Comparison of ENCODE assay signal across 14 cellular contexts in genomic region chr9:137449931-137450537, GRCh38. TPM values are rescaled to one million over a fixed set of nuclear protein-coding genes. Genes with fewer than 3 reads are reported as not detected.
DNase-seq lines count a peak whose midpoint lies in the region; ATAC-seq and TF ChIP-seq lines count a peak whose summit lies in the region.
"Had no signal": no experiment of that assay in that cellular context is flagged by ENCODE, and none has a peak within 500 bp of the region (broad histone marks: within the 10 kb centered on the region; RNA-seq: fewer than 3 reads in every experiment).

No MANE protein-coding gene starts in this region.

- CTCF ChIA-PET in CD8-positive, alpha-beta T cell (lab: Charles Lee), result no interaction called here

- no peak overlapping the region for H3K4me3 Mint-ChIP-seq in CD8-positive, alpha-beta T cell
- H3K4me3 Mint-ChIP-seq in natural killer cell (peak overlapping the region; percentile 28), neural progenitor cell (no peak overlapping the region)

- H3K27ac Mint-ChIP-seq in CD8-positive, alpha-beta T cell, result peak overlapping the region; percentile 62
- peak overlapping the region in 1 of 2 donors; percentile 73 for H3K27ac Mint-ChIP-seq in natural killer cell
- H3K27ac Mint-ChIP-seq in neural progenitor cell, result no peak overlapping the region

- no peak overlapping the region for H3K4me2 ChIP-seq in neural progenitor cell

- POLR2A ChIA-PET in CD8-positive, alpha-beta T cell (lab: Charles Lee), result interaction anchor here (1.2 kb wide), 1 partner anchor 10 kb away, joined by 3 read pairs; no protein-coding TSS in a partner anchor

- H3K36me3 ChIP-seq in CD8-positive, alpha-beta T cell (ENCODE audit: insufficient read depth, low read length), result peaks cover 13% of the 10 kb centered on the region
- H3K36me3 ChIP-seq in neural progenitor cell, result no peaks in the 10 kb centered on the region

- peaks cover 40% of the 10 kb centered on the region for H3K4me1 Mint-ChIP-seq in CD8-positive, alpha-beta T cell (ENCODE audit: low read depth)
- H3K4me1 Mint-ChIP-seq in natural killer cell (peaks cover 11 to 54% of the 10 kb centered on the region in 2 donors), neural progenitor cell (peaks cover 26% of the 10 kb centered on the region)

- peaks cover 4% of the 10 kb centered on the region for H3K27me3 Mint-ChIP-seq in CD8-positive, alpha-beta T cell (ENCODE audit: low read depth)
- H3K27me3 Mint-ChIP-seq in natural killer cell (ENCODE audit: low read depth in 2 of 2) (peaks cover 0 to 3% of the 10 kb centered on the region in 2 donors), neural progenitor cell (ENCODE audit: insufficient read depth, low read depth) (peaks cover 10% of the 10 kb centered on the region)

- no peak for TF ChIP-seq CTCF in CD8-positive, alpha-beta T cell (IDR thresholded peaks at IDR 0.05)
- TF ChIP-seq CTCF in natural killer cell (IDR thresholded peaks at IDR 0.05) (no peak), neural progenitor cell (IDR thresholded peaks at IDR 0.05) (no peak)

- no peaks in the 10 kb centered on the region for H3K9me3 ChIP-seq in CD8-positive, alpha-beta T cell (ENCODE audit: low read length)
- no peaks in the 10 kb centered on the region for H3K9me3 ChIP-seq in neural progenitor cell (ENCODE audit: low read depth)

- no peak overlapping the region for H3K4me3 ChIP-seq in CD8-positive, alpha-beta T cell (ENCODE audit: low read depth, low read length)
- H3K4me3 ChIP-seq in neural progenitor cell, result no peak overlapping the region
- H3K4me3 ChIP-seq: coronary artery had no signal

- H3K27me3 ChIP-seq in CD8-positive, alpha-beta T cell (ENCODE audit: insufficient read depth, low read length), result no peaks in the 10 kb centered on the region
- no peaks in the 10 kb centered on the region for H3K27me3 ChIP-seq in neural progenitor cell

- peak; percentile 71 to 76 for DNase-seq in activated CD4-positive, alpha-beta T cell treated with anti-CD3 and anti-CD28 coated beads for 4 hours
- no peak for DNase-seq in activated CD4-positive, alpha-beta T cell treated with anti-CD3 and anti-CD28 coated beads for 1 hour
- DNase-seq in CD8-positive, alpha-beta T cell, result peak in 4 of 7 experiments; percentile 47 to 80 (median 60)
- DNase-seq in activated CD4-positive, alpha-beta T cell treated with anti-CD3 and anti-CD28 coated beads, Interleukin-2, amount 50 U/mL, for 4 hours, result peak; percentile 51 to 72
- DNase-seq in natural killer cell, result no peak
- DNase-seq in NCI-H446 (lab: John Stamatoyannopoulos, UW), result no peak
- no peak for DNase-seq in neural progenitor cell (ENCODE audit: low spot score)
- DNase-seq: GOT3, NCI-H1105, NCI-H510A, RPMI8226 had no signal

- H2AFZ ChIP-seq in neural progenitor cell (replicated peaks), result no peak overlapping the region

- no peak overlapping the region for H3K9ac ChIP-seq in neural progenitor cell

- peaks cover 19% of the 10 kb centered on the region for H3F3A ChIP-seq in neural progenitor cell (ENCODE audit: low read depth)

- peaks cover 20% of the 10 kb centered on the region for H4K20me1 ChIP-seq in neural progenitor cell (ENCODE audit: low read depth)

- peaks cover 4% of the 10 kb centered on the region for H3K36me3 Mint-ChIP-seq in CD8-positive, alpha-beta T cell
- H3K36me3 Mint-ChIP-seq in natural killer cell (no peaks in the 10 kb centered on the region), neural progenitor cell (peaks cover 3% of the 10 kb centered on the region)

- H3K4me1 ChIP-seq in CD8-positive, alpha-beta T cell (ENCODE audit: insufficient read depth, low read length), result peaks cover 48% of the 10 kb centered on the region
- H3K4me1 ChIP-seq in neural progenitor cell, result peaks cover 13% of the 10 kb centered on the region

- ATAC-seq in CD8-positive, alpha-beta T cell, result peak; percentile 19
- ATAC-seq in natural killer cell (no peak), GM21825 (IDR thresholded peaks at IDR 0.05; ENCODE audit: unreplicated experiment) (no peak)

- peak overlapping the region; percentile 8 for H3K27ac ChIP-seq in CD8-positive, alpha-beta T cell (ENCODE audit: low read depth, low read length)
- no peak overlapping the region for H3K27ac ChIP-seq in neural progenitor cell
- H3K27ac ChIP-seq: coronary artery had no signal

- intact Hi-C loops in CD8-positive, alpha-beta T cell (cut with DNase I, micrococcal nuclease), result loop anchor here (1.0 to 5.0 kb wide), 5 partner anchors 12 to 968 kb away; partner anchors contain the start of genes EXD3 (in 1 of the 2), MRPL41 (in 1 of the 2), NOXA1 (in 1 of the 2) and PNPLA7 (in 1 of the 2)
- intact Hi-C loops in natural killer cell (cut with micrococcal nuclease), result no loop called here

- H3K79me2 ChIP-seq in neural progenitor cell (ENCODE audit: low read depth), result no peaks in the 10 kb centered on the region

- H3K9me3 Mint-ChIP-seq in CD8-positive, alpha-beta T cell, result no peaks in the 10 kb centered on the region
- H3K9me3 Mint-ChIP-seq in natural killer cell, result no peaks in the 10 kb centered on the region
- no peaks in the 10 kb centered on the region for H3K9me3 Mint-ChIP-seq in neural progenitor cell

RNA-seq across cellular contexts. Expression of gene ENTPD8, which starts 8.9 kb away (rescaled TPM):
- not detected for total RNA-seq in CD8-positive, alpha-beta T cell
- total RNA-seq in natural killer cell, result not detected
- not detected in 2 replicates for total RNA-seq in neural progenitor cell (ENCODE audit: low replicate concordance)
- total RNA-seq: ureter had no signal

RNA-seq across cellular contexts. Expression of gene NSMF, which starts 9.1 kb away (rescaled TPM):
- 10 to 100 TPM; 82.8 to 87.2 TPM for total RNA-seq in CD8-positive, alpha-beta T cell
- total RNA-seq in natural killer cell, result 100 to 1,000 TPM in 1 of 3 donors, 10 to 100 TPM in 2; 78.1 to 111 (median 87.8) TPM
- total RNA-seq in neural progenitor cell (ENCODE audit: low replicate concordance), result 17.1 and 62.0 TPM in 2 replicates

RNA-seq across cellular contexts. Expression of gene NOXA1, which starts 26.8 kb away (rescaled TPM):
- total RNA-seq in CD8-positive, alpha-beta T cell, result 1 to 10 TPM; 2.4 to 2.7 TPM
- 1 to 10 TPM; 4.7 to 10.0 (median 7.7) TPM for total RNA-seq in natural killer cell
- 0.39 and 0.65 TPM in 2 replicates for total RNA-seq in neural progenitor cell (ENCODE audit: low replicate concordance)

RNA-seq across cellular contexts. Expression of gene EXD3, which starts 27.1 kb away (rescaled TPM):
- total RNA-seq in CD8-positive, alpha-beta T cell, result 10 to 100 TPM in 1 of 2 experiments, 1 to 10 TPM in 1; 9.1 to 11.0 TPM
- 10 to 100 TPM; 28.0 to 35.3 (median 29.6) TPM for total RNA-seq in natural killer cell
- 4.7 and 25.1 TPM in 2 replicates for total RNA-seq in neural progenitor cell (ENCODE audit: low replicate concordance)

Comparison
In these comparisons a context has a peak if more than half of its experiments do, and no peak if none do; other contexts are left out.
1. DNase-seq: peak in activated CD4-positive, alpha-beta T cell treated with anti-CD3 and anti-CD28 coated beads for 4 hours (2 of 2), CD8-positive, alpha-beta T cell (4 of 7) and activated CD4-positive, alpha-beta T cell treated with anti-CD3 and anti-CD28 coated beads, Interleukin-2, amount 50 U/mL, for 4 hours (2 of 2); none in activated CD4-positive, alpha-beta T cell treated with anti-CD3 and anti-CD28 coated beads for 1 hour (single experiment), natural killer cell (single experiment), NCI-H446 (0 of 2) and neural progenitor cell (single experiment).